ENCODE assay signal across 14 cellular contexts in the genomic region with DNA sequence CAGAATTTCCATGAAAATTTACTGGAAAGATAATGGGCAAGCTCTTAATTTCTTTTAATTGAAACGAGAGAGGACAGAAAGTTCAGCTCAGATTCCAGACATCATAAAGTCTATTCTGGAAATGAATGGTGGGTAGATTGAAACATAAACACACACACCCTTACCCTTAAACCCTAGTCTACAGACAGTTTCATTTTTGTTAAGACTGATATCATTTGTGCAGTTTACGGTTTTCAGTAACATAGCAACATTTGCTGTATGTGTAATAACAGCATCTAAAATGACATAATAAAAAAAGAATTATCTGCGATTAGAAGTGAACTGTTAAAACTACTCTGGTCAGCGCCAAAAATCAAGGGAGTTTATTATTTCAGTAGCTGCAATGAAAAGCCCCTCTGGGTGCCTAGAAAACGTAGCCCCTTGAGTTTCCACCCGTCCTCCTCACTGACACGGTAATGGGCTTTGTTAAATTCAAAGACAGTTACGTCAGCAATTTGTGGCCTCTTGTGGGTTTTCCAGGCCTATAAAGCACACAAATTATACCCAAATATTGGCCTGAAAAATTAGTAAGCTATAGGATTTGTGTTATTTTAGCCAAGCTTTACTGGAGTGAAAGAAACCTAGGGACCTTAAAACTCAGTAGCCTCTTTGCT.
"Had no signal": no experiment of that assay in that cellular context is flagged by ENCODE, and none has a peak within 500 bp of the region (broad histone marks: within the 10 kb centered on the region; RNA-seq: fewer than 3 reads in every experiment).

No MANE protein-coding gene starts in this region.

- H3K4me3 Mint-ChIP-seq: activated naive CD4-positive, alpha-beta T cell treated with anti-CD3 and anti-CD28 coated beads, Interleukin-2, amount 10 ng/mL, durations not matched to agents 7 days and 5 days; neural progenitor cell; stimulated activated effector memory CD8-positive, alpha-beta T cell treated with anti-CD3 and anti-CD28 coated beads, Interleukin-12 subunit alpha, Interleukin-12 subunit beta, amount 100 ng/mL, for 72 hours; T-helper 2 cell treated with Interferon-gamma antibody and Interleukin-4, amounts not matched to agents 5 μg/mL and 100 μg/mL, for 36 hours had no signal

- H3K4me2 ChIP-seq: neural progenitor cell had no signal

- H2AFZ ChIP-seq: neural progenitor cell had no signal

- H3K9me3 ChIP-seq: colonic mucosa, pancreas, tibial artery had no signal

- H3K27me3 Mint-ChIP-seq: activated naive CD4-positive, alpha-beta T cell treated with anti-CD3 and anti-CD28 coated beads, Interleukin-2, amount 10 ng/mL, durations not matched to agents 7 days and 5 days had no signal

- H3K9ac ChIP-seq: neural progenitor cell had no signal

- H3K27ac Mint-ChIP-seq: activated naive CD4-positive, alpha-beta T cell treated with anti-CD3 and anti-CD28 coated beads, Interleukin-2, amount 10 ng/mL, durations not matched to agents 7 days and 5 days; activated T-helper 2 cell treated with anti-CD3 and anti-CD28 coated beads, Interferon-gamma antibody, Interleukin-2, Interleukin-4, amounts not matched to agents 10 μg/mL and 5 μg/mL and 100 μg/mL, durations not matched to agents 14 hours and 24 hours and 36 hours; neural progenitor cell; stimulated activated effector memory CD8-positive, alpha-beta T cell treated with anti-CD3 and anti-CD28 coated beads, Interleukin-12 subunit alpha, Interleukin-12 subunit beta, amount 100 ng/mL, for 72 hours; T-helper 2 cell treated with Interferon-gamma antibody and Interleukin-4, amounts not matched to agents 5 μg/mL and 100 μg/mL, for 36 hours had no signal

- H3K4me3 ChIP-seq: colonic mucosa, neural progenitor cell, pancreas, skin epidermis, tibial artery had no signal

- ATAC-seq: activated CD4-positive, CD25-positive, alpha-beta regulatory T cell treated with anti-CD3 and anti-CD28 coated beads, Interleukin-2, amount 50 U/mL, for 24 hours; left ventricle myocardium superior; pancreas; stimulated activated effector memory CD8-positive, alpha-beta T cell treated with anti-CD3 and anti-CD28 coated beads, Interleukin-12 subunit alpha, Interleukin-12 subunit beta, amount 100 ng/mL, for 72 hours had no signal

- H3K27ac ChIP-seq: colonic mucosa, neural progenitor cell, pancreas, skin epidermis, tibial artery had no signal

- H3K4me1 Mint-ChIP-seq: activated naive CD4-positive, alpha-beta T cell treated with anti-CD3 and anti-CD28 coated beads, Interleukin-2, amount 10 ng/mL, durations not matched to agents 7 days and 5 days; neural progenitor cell; stimulated activated effector memory CD8-positive, alpha-beta T cell treated with anti-CD3 and anti-CD28 coated beads, Interleukin-12 subunit alpha, Interleukin-12 subunit beta, amount 100 ng/mL, for 72 hours had no signal

- FAIRE-seq: keratinocyte had no signal

- H3K4me1 ChIP-seq: colonic mucosa, neural progenitor cell, pancreas, tibial artery had no signal

- DNase-seq: activated naive CD4-positive, alpha-beta T cell treated with anti-CD3 and anti-CD28 coated beads, Interleukin-2, amount 10 ng/mL, durations not matched to agents 7 days and 5 days; caudate nucleus; colonic mucosa; effector CD4-positive, alpha-beta T cell; left ventricle myocardium superior; pancreas; tibial artery had no signal

- H3K36me3 Mint-ChIP-seq: activated naive CD4-positive, alpha-beta T cell treated with anti-CD3 and anti-CD28 coated beads, Interleukin-2, amount 10 ng/mL, durations not matched to agents 7 days and 5 days; neural progenitor cell; stimulated activated effector memory CD8-positive, alpha-beta T cell treated with anti-CD3 and anti-CD28 coated beads, Interleukin-12 subunit alpha, Interleukin-12 subunit beta, amount 100 ng/mL, for 72 hours had no signal

- H3K36me3 ChIP-seq: colonic mucosa, neural progenitor cell, pancreas, tibial artery had no signal

- H3K27me3 ChIP-seq: colonic mucosa, neural progenitor cell, pancreas, tibial artery had no signal
